19 cellular contexts compared by ENCODE assay signal in genomic region chrX:153703036-153703370, GRCh38. TPM values are rescaled to one million over a fixed set of nuclear protein-coding genes. Genes with fewer than 3 reads are reported as not detected.
A peak's percentile ranks its signal among the peaks of the same experiment; 100 is the strongest.
DNase-seq lines count a peak whose midpoint lies in the region; ATAC-seq and TF ChIP-seq lines count a peak whose summit lies in the region.
"Had no signal": no experiment of that assay in that cellular context is flagged by ENCODE, and none has a peak within 500 bp of the region (broad histone marks: within the 10 kb centered on the region; RNA-seq: fewer than 3 reads in every experiment).

No MANE protein-coding gene starts in this region.

- no peak overlapping the region for H3K4me3 ChIP-seq in astrocyte of the cerebellum (ENCODE audit: low read depth, low read length)
- H3K4me3 ChIP-seq in heart right ventricle = no peak overlapping the region
- no peak overlapping the region for H3K4me3 ChIP-seq in psoas muscle
- H3K4me3 ChIP-seq: GM23338, lung had no signal

- DNase-seq in Caki2 (ENCODE audit: low read depth) (peak; percentile 45), astrocyte of the cerebellum (ENCODE audit: low read depth) (peak; percentile 62), heart right ventricle (peak in 1 of 2 donors; percentile 61), psoas muscle (peak; percentile 69 to 90), NCI-H69 (lab: John Stamatoyannopoulos, UW) (no peak)
- DNase-seq: activated B cell treated with CpG ODN at 0.5 μM for 24 hours; activated CD8-positive, alpha-beta memory T cell treated with anti-CD3 and anti-CD28 coated beads, Interleukin-2, amount 50 U/mL, for 4 hours; activated naive CD4-positive, alpha-beta T cell; hippocampal formation; NCI-H82; stimulated activated naive CD4-positive, alpha-beta T cell; T-cell had no signal

- no peak for TF ChIP-seq CTCF in astrocyte of the cerebellum (IDR thresholded peaks at IDR 0.05; ENCODE audit: low read depth, low read length, missing control alignments)
- TF ChIP-seq CTCF in heart right ventricle (IDR thresholded peaks at IDR 0.05) = no peak
- TF ChIP-seq CTCF in psoas muscle (IDR thresholded peaks at IDR 0.05) = no peak

- in situ Hi-C loops in Caki2 (cut with HindIII; ENCODE audit: low pct_unique_long_range_greater_than_20kb, low sequenced_read_pairs) = no loop called here
- in situ Hi-C loops in astrocyte of the cerebellum (cut with HindIII; ENCODE audit: low sequenced_read_pairs) = no loop called here

- H3K27me3 ChIP-seq in heart right ventricle = peaks cover 0 to 5% (median 0%) of the 10 kb centered on the region in 7 donors
- H3K27me3 ChIP-seq in psoas muscle (ENCODE audit: insufficient read depth in 3 of 3, low read length in 2 of 3) = no peaks in the 10 kb centered on the region

- 36 to 50% methylated on average over 9 to 16 of the region's 16 CpGs for WGBS in heart right ventricle, 2 donors
- 29 to 48% methylated on average over 16 of the region's 16 CpGs; no CpG with 5 or more reads in 1 of the 3 donors for WGBS in psoas muscle, 3 donors

- peak overlapping the region in 6 of 10 donors; percentile 25 to 77 (median 42) for H3K27ac ChIP-seq in heart right ventricle
- peak overlapping the region; percentile 90 for H3K27ac ChIP-seq in psoas muscle
- H3K27ac ChIP-seq: KMS-11 had no signal

- ATAC-seq in heart right ventricle = peak in 2 of 8 donors; percentile 7 to 21
- ATAC-seq in psoas muscle = peak; percentile 30 to 53 (median 39)
- no peak for ATAC-seq in GM18861 (IDR thresholded peaks at IDR 0.05; ENCODE audit: unreplicated experiment)
- no peak for ATAC-seq in GM18517 (IDR thresholded peaks at IDR 0.05; ENCODE audit: unreplicated experiment)
- no peak for ATAC-seq in GM21423 (IDR thresholded peaks at IDR 0.05; ENCODE audit: unreplicated experiment)
- ATAC-seq: GM23338, T-cell had no signal

- H3K4me1 ChIP-seq in heart right ventricle = peaks cover 0 to 42% (median 0%) of the 10 kb centered on the region in 9 donors
- peaks cover 24% of the 10 kb centered on the region for H3K4me1 ChIP-seq in psoas muscle

- intact Hi-C loops in heart right ventricle (cut with DNase I) = no loop called here
- intact Hi-C loops in psoas muscle (cut with DNase I) = no loop called here

- H3K36me3 ChIP-seq in heart right ventricle = peaks cover 0 to 50% (median 0%) of the 10 kb centered on the region in 9 donors
- peaks cover 2 to 4% of the 10 kb centered on the region in 2 donors for H3K36me3 ChIP-seq in psoas muscle (ENCODE audit: insufficient read depth in 1 of 2, low read depth in 1 of 2)

- H3K9me3 ChIP-seq in heart right ventricle (no peaks in the 10 kb centered on the region), psoas muscle (no peaks in the 10 kb centered on the region)

RNA-seq across cellular contexts. Expression of gene SLC6A8, which starts 15.3 kb away (rescaled TPM):
- total RNA-seq in Caki2 (2014; rRNA removed; shearing (Covaris generic); ENCODE audit: low replicate concordance) = 1.7 and 2.1 TPM in 2 replicates
- total RNA-seq in heart right ventricle = 100 to 1,000 TPM; 150 to 238 (median 186) TPM
- polyA plus RNA-seq in heart right ventricle = 100 to 1,000 TPM; 128 to 155 TPM
- total RNA-seq in psoas muscle = 100 to 1,000 TPM in 2 of 4 donors, 10 to 100 TPM in 2; 82.2 to 256 (median 117) TPM
- polyA plus RNA-seq in psoas muscle = 100 to 1,000 TPM in 2 of 3 donors, 10 to 100 TPM in 1; 84.9 to 209 (median 104) TPM

RNA-seq across cellular contexts. Expression of gene BCAP31, which starts 21.2 kb away (rescaled TPM):
- total RNA-seq in Caki2 (2014; rRNA removed; shearing (Covaris generic); ENCODE audit: low replicate concordance) = 307 TPM in 2 replicates
- 100 to 1,000 TPM in 3 of 10 donors, 10 to 100 TPM in 7; 70.2 to 140 (median 85.4) TPM for total RNA-seq in heart right ventricle
- 100 to 1,000 TPM in 1 of 2 donors, 10 to 100 TPM in 1; 82.2 to 164 TPM for polyA plus RNA-seq in heart right ventricle
- 10 to 100 TPM; 65.4 to 71.6 (median 66.0) TPM for total RNA-seq in psoas muscle
- polyA plus RNA-seq in psoas muscle = 10 to 100 TPM; 63.7 to 97.3 (median 72.1) TPM

RNA-seq across cellular contexts. Expression of gene ABCD1, which starts 21.7 kb away (rescaled TPM):
- 7.3 and 19.3 TPM in 2 replicates for total RNA-seq in Caki2 (2014; rRNA removed; shearing (Covaris generic); ENCODE audit: low replicate concordance)
- total RNA-seq in heart right ventricle = 10 to 100 TPM; 11.0 to 24.2 (median 14.4) TPM
- 10 to 100 TPM in 1 of 2 donors, 1 to 10 TPM in 1; 9.3 to 15.3 TPM for polyA plus RNA-seq in heart right ventricle
- total RNA-seq in psoas muscle = 10 to 100 TPM; 16.0 to 27.1 (median 20.9) TPM
- polyA plus RNA-seq in psoas muscle = 10 to 100 TPM; 11.7 to 36.0 (median 15.8) TPM

RNA-seq across cellular contexts. Expression of gene PNCK, which starts 29.4 kb away (rescaled TPM):
- not detected in 2 replicates for total RNA-seq in Caki2 (2014; rRNA removed; shearing (Covaris generic); ENCODE audit: low replicate concordance)
- total RNA-seq in heart right ventricle (10 to 100 TPM in 2 of 10 donors, 1 to 10 TPM in 8; 3.6 to 15.6 (median 5.9) TPM), psoas muscle (1 to 10 TPM in 1 of 4 donors, under 1 TPM in 3; 0.79 to 1.9 (median 0.92) TPM)
- polyA plus RNA-seq in heart right ventricle (1 to 10 TPM; 2.0 to 5.6 TPM), psoas muscle (1 to 10 TPM in 1 of 3 donors, under 1 TPM in 2; 0.21 to 1.0 (median 0.35) TPM)
- total RNA-seq: activated B cell treated with CpG ODN at 0.5 μM for 24 hours, RPMI7951 had no signal

RNA-seq across cellular contexts. Expression of gene DUSP9, which starts 56.0 kb away (rescaled TPM):
- total RNA-seq in Caki2 (2014; rRNA removed; shearing (Covaris generic); ENCODE audit: low replicate concordance) = 9.9 and 16.0 TPM in 2 replicates
- total RNA-seq in heart right ventricle = under 1 TPM in 1 of 10 donors, not detected in 9; 0.09 TPM
- polyA plus RNA-seq in heart right ventricle = under 1 TPM in 1 of 2 donors, not detected in 1; 0.03 TPM
- not detected for total RNA-seq in psoas muscle
- polyA plus RNA-seq in psoas muscle = not detected
- total RNA-seq: activated B cell treated with CpG ODN at 0.5 μM for 24 hours, RPMI7951 had no signal

Comparison
In these comparisons a context has a peak if more than half of its experiments do, and no peak if none do; other contexts are left out.
1. ATAC-seq: peak in psoas muscle (4 of 4); none in GM18861 (single experiment), GM18517 (single experiment) and GM21423 (single experiment).
2. RNA of gene SLC6A8, which starts 15.3 kb away (total RNA-seq): 150 to 238 TPM in heart right ventricle and 82.2 to 256 TPM in psoas muscle; 1.7 to 2.1 TPM in Caki2; every median in the first group is over 10 times any median in the second.